Comparison of ENCODE assay signal across 8 cellular contexts in genomic region chr17:39980402-39981206, GRCh38. TPM values are rescaled to one million over a fixed set of nuclear protein-coding genes. Genes with fewer than 3 reads are reported as not detected.
DNase-seq lines count a peak whose midpoint lies in the region; ATAC-seq and TF ChIP-seq lines count a peak whose summit lies in the region.

PSMD3 (plus strand) TSS chr17:39980807; CDS start chr17:39980971, 164 bp downstream.

- no peaks in the 10 kb centered on the region for H3K9me3 ChIP-seq in heart right ventricle
- no peaks in the 10 kb centered on the region for H3K9me3 ChIP-seq in upper lobe of right lung

- WGBS in heart right ventricle, 2 donors, result 0% methylated on average over 82 of the region's 82 CpGs

- H3K27me3 Mint-ChIP-seq in T-helper 1 cell treated with Interleukin-12 subunit alpha and Interleukin-12 subunit beta and Interleukin-4 antibody, amounts not matched to agents 30 μg/mL and 1 μg/mL, for 36 hours (ENCODE audit: low read depth), result peaks cover 18% of the 10 kb centered on the region

- peak; percentile 67 to 92 (median 82) for TF ChIP-seq CTCF in heart right ventricle (IDR thresholded peaks at IDR 0.05)
- peak; percentile 73 for TF ChIP-seq CTCF in upper lobe of right lung (IDR thresholded peaks at IDR 0.05)

- ATAC-seq in HG02885 (IDR thresholded peaks at IDR 0.05; ENCODE audit: poor library complexity, unreplicated experiment) (peak; percentile 93), heart right ventricle (peak; percentile 95 to 98 (median 98)), upper lobe of right lung (peak; percentile 98)

- H3K4me3 ChIP-seq in heart right ventricle (peak within 1 kb of the TSS; percentile 85 to 100 (median 96)), upper lobe of right lung (peak within 1 kb of the TSS; percentile 95)

- H3K9me3 Mint-ChIP-seq in T-helper 1 cell treated with Interleukin-12 subunit alpha and Interleukin-12 subunit beta and Interleukin-4 antibody, amounts not matched to agents 30 μg/mL and 1 μg/mL, for 36 hours, result no peaks in the 10 kb centered on the region

- H3K4me3 Mint-ChIP-seq in T-helper 1 cell treated with Interleukin-12 subunit alpha and Interleukin-12 subunit beta and Interleukin-4 antibody, amounts not matched to agents 30 μg/mL and 1 μg/mL, for 36 hours, result peak within 1 kb of the TSS; percentile 96

- H3K27ac Mint-ChIP-seq in T-helper 1 cell treated with Interleukin-12 subunit alpha and Interleukin-12 subunit beta and Interleukin-4 antibody, amounts not matched to agents 30 μg/mL and 1 μg/mL, for 36 hours, result peak within 1 kb of the TSS; percentile 92

- peaks cover 11% of the 10 kb centered on the region for H3K36me3 Mint-ChIP-seq in T-helper 1 cell treated with Interleukin-12 subunit alpha and Interleukin-12 subunit beta and Interleukin-4 antibody, amounts not matched to agents 30 μg/mL and 1 μg/mL, for 36 hours (ENCODE audit: low read depth)

- peak; percentile 77 for TF ChIP-seq POLR2A in GM15510 (IDR thresholded peaks at IDR 0.05; ENCODE audit: borderline replicate concordance, extremely low read depth, insufficient read length)

- peak; percentile 99 for DNase-seq in NCI-H1694 (lab: John Stamatoyannopoulos, UW)
- peak; percentile 99 for DNase-seq in amniotic stem cell (lab: John Stamatoyannopoulos, UW)
- DNase-seq in heart right ventricle, result peak; percentile 96 to 99
- peak; percentile 99 for DNase-seq in posterior vena cava (ENCODE audit: low spot score)
- DNase-seq in upper lobe of right lung, result peak; percentile 98

- H3K4me1 ChIP-seq in heart right ventricle (peaks cover 5 to 38% (median 23%) of the 10 kb centered on the region in 9 donors), upper lobe of right lung (peaks cover 30% of the 10 kb centered on the region)

- H3K36me3 ChIP-seq in heart right ventricle, result peaks cover 0 to 26% (median 16%) of the 10 kb centered on the region in 9 donors
- H3K36me3 ChIP-seq in upper lobe of right lung, result peaks cover 23% of the 10 kb centered on the region

- intact Hi-C loops in heart right ventricle (cut with DNase I), result loop anchor here in 7 of 10 donors (1.0 to 5.0 kb wide), 8 partner anchors 21 to 358 kb away; partner anchors contain the start of genes LRRC3C (in 2 of the 7) and ORMDL3 (in 2 of the 7)
- intact Hi-C loops in posterior vena cava (cut with DNase I), result no loop called here
- intact Hi-C loops in upper lobe of right lung (cut with DNase I), result no loop called here

- H3K27ac ChIP-seq in heart right ventricle, result peak within 1 kb of the TSS; percentile 70 to 97 (median 95)
- H3K27ac ChIP-seq in upper lobe of right lung, result peak within 1 kb of the TSS; percentile 95

- H3K27me3 ChIP-seq in heart right ventricle, result peaks cover 0 to 9% (median 0%) of the 10 kb centered on the region in 7 donors
- H3K27me3 ChIP-seq in upper lobe of right lung, result no peaks in the 10 kb centered on the region

- peaks cover 21% of the 10 kb centered on the region for H3K4me1 Mint-ChIP-seq in T-helper 1 cell treated with Interleukin-12 subunit alpha and Interleukin-12 subunit beta and Interleukin-4 antibody, amounts not matched to agents 30 μg/mL and 1 μg/mL, for 36 hours (ENCODE audit: low read depth)

RNA-seq across cellular contexts. Expression of gene PSMD3, which starts in this region (rescaled TPM):
- 100 to 1,000 TPM in 1 of 10 donors, 10 to 100 TPM in 9; 76.5 to 113 (median 81.8) TPM for total RNA-seq in heart right ventricle
- 100 to 1,000 TPM in 1 of 2 donors, 10 to 100 TPM in 1; 46.7 to 109 TPM for polyA plus RNA-seq in heart right ventricle
- total RNA-seq in posterior vena cava, result 10 to 100 TPM; 57.6 to 65.5 TPM
- 73.6 TPM for total RNA-seq in upper lobe of right lung

Comparison
In these comparisons a context has a peak if more than half of its experiments do, and no peak if none do; other contexts are left out.
1. Peak in every context shown above with its lines: DNase-seq, ATAC-seq, H3K4me3 ChIP-seq and H3K27ac ChIP-seq.
2. intact Hi-C loops: an anchor here in heart right ventricle (1.0 to 5.0 kb wide); none called in posterior vena cava and upper lobe of right lung.